In genomic region chrX:115650916-115651315, GRCh38 we compare ENCODE assay signal across 8 cellular contexts.
DNase-seq lines count a peak whose midpoint lies in the region; ATAC-seq and TF ChIP-seq lines count a peak whose summit lies in the region.

No MANE protein-coding gene starts in this region.

- peak; percentile 4 to 15 for DNase-seq in stimulated activated CD4-positive, alpha-beta T cell treated with anti-CD3 and anti-CD28 coated beads, Interleukin-2, amount 100 ng/mL, for 24 hours
- no peak for DNase-seq in stimulated activated CD4-positive, alpha-beta T cell treated with anti-CD3 and anti-CD28 coated beads, Interleukin-4, amount 100 ng/mL, for 1 hour
- DNase-seq in NCI-H510A treated with DMSO at 0.1 percent for 48 hours (lab: John Stamatoyannopoulos, UW), result peak; percentile 22
- DNase-seq in cardiac fibroblast (ENCODE audit: low read depth in 2 of 2), result peak; percentile 46 to 55

- H3K36me3 ChIP-seq in liver (ENCODE audit: control insufficient read depth in 4 of 4, insufficient read depth in 3 of 4, low read depth in 1 of 4, low read length in 3 of 4), result peaks cover 0 to 38% (median 21%) of the 10 kb centered on the region in 4 donors

- 17% methylated on average over 2 of the region's 2 CpGs for WGBS in liver

- TF ChIP-seq RAD21 in liver (IDR thresholded peaks at IDR 0.05), result peak; percentile 63 to 87

- ATAC-seq in HG03354 (IDR thresholded peaks at IDR 0.05; ENCODE audit: poor library complexity, severe bottlenecking, unreplicated experiment) (peak; percentile 81), HG03135 (IDR thresholded peaks at IDR 0.05; ENCODE audit: unreplicated experiment) (no peak), GM21723 (IDR thresholded peaks at IDR 0.05; ENCODE audit: unreplicated experiment) (no peak)

- no peak overlapping the region for H3K9ac ChIP-seq in liver (ENCODE audit: low read depth in 1 of 2, low read length in 2 of 2)

- no peaks in the 10 kb centered on the region for H3K4me1 ChIP-seq in liver (ENCODE audit: control insufficient read depth in 4 of 4, insufficient read depth in 4 of 4, low read length in 3 of 4)

- H3K27ac ChIP-seq in liver (ENCODE audit: low read depth in 1 of 2, low read length in 2 of 2), result no peak overlapping the region

- no peaks in the 10 kb centered on the region for H3K27me3 ChIP-seq in liver (ENCODE audit: control insufficient read depth in 4 of 4, insufficient read depth in 4 of 4, low read length in 3 of 4)

- no peak overlapping the region for H3K4me3 ChIP-seq in cardiac fibroblast (replicated peaks in 1 of 2; ENCODE audit: low read depth in 2 of 2, low read length in 2 of 2)
- no peak overlapping the region for H3K4me3 ChIP-seq in liver (ENCODE audit: low read depth in 1 of 3, low read length in 3 of 3)

- H3K9me3 ChIP-seq in liver (ENCODE audit: control insufficient read depth in 4 of 4, low read length in 3 of 4), result no peaks in the 10 kb centered on the region

- peak; percentile 60 for TF ChIP-seq CTCF in cardiac fibroblast (IDR thresholded peaks at IDR 0.05; ENCODE audit: low read depth, low read length)
- peak; percentile 44 for TF ChIP-seq CTCF in liver (IDR thresholded peaks at IDR 0.05; ENCODE audit: low read depth, low read length, missing input control)

TF ChIP-seq in liver, 16 proteins besides CTCF, POLR2A, EP300 and RAD21:
- TF ChIP-seq HNF4G (IDR thresholded peaks at IDR 0.05), result no peak
- TF ChIP-seq FOXA2 (IDR thresholded peaks at IDR 0.05), result no peak
- no peak for TF ChIP-seq GABPA (IDR thresholded peaks at IDR 0.05 in 1 of 2, conservative IDR thresholded peaks at IDR 0.05 in 1 of 2)
- TF ChIP-seq FOXA1 (IDR thresholded peaks at IDR 0.05), result no peak
- TF ChIP-seq NR2F2 (IDR thresholded peaks at IDR 0.05), result no peak
- TF ChIP-seq REST (IDR thresholded peaks at IDR 0.05), result no peak
- no peak for TF ChIP-seq ZBTB33 (IDR thresholded peaks at IDR 0.05)
- TF ChIP-seq TAF1 (conservative IDR thresholded peaks at IDR 0.05), result no peak
